14 cellular contexts compared by ENCODE assay signal in genomic region chr2:137937246-137937645, GRCh38. TPM values are rescaled to one million over a fixed set of nuclear protein-coding genes. Genes with fewer than 3 reads are reported as not detected.
A peak's percentile ranks its signal among the peaks of the same experiment; 100 is the strongest.
DNase-seq lines count a peak whose midpoint lies in the region; ATAC-seq and TF ChIP-seq lines count a peak whose summit lies in the region.
"Had no signal": no experiment of that assay in that cellular context is flagged by ENCODE, and none has a peak within 500 bp of the region (broad histone marks: within the 10 kb centered on the region; RNA-seq: fewer than 3 reads in every experiment).

No MANE protein-coding gene starts in this region.

- no peaks in the 10 kb centered on the region for H3K9me2 ChIP-seq in hepatocyte (replicated peaks; ENCODE audit: insufficient read depth)

- 92% methylated on average over 4 of the region's 4 CpGs for WGBS in hepatocyte (ENCODE audit: low lambda C conversion rate, missing lambda C conversion rate)

- CTCF ChIA-PET in Calu3 (lab: Charles Lee): no interaction called here

- no TSS peak for BruUV-seq in Calu3 (replicated peaks; lab: Mats Ljungman, UMichigan)

- H3K27ac ChIP-seq in SJSA1 (peak overlapping the region; percentile 53; the same call in 1 of the 2 replicates), hepatocyte (no peak overlapping the region)
- H3K27ac ChIP-seq: BLaER1 treated with 17β-estradiol and CSF1 and Interleukin-3, amounts not matched to agents 10 nM and 100 nM had no signal

- ATAC-seq in GM18868 (IDR thresholded peaks at IDR 0.05; ENCODE audit: unreplicated experiment): peak; percentile 63
- ATAC-seq: K562 had no signal

- no peaks in the 10 kb centered on the region for H3K27me3 Mint-ChIP-seq in progenitor cell of endocrine pancreas
- H3K27me3 Mint-ChIP-seq in Calu3 (ENCODE audit: unreplicated experiment): no peaks in the 10 kb centered on the region
- H3K27me3 Mint-ChIP-seq: CD4-positive, CD25-positive, alpha-beta regulatory T cell had no signal

- H3K9me3 Mint-ChIP-seq in progenitor cell of endocrine pancreas (ENCODE audit: low read depth) (peaks cover 8% of the 10 kb centered on the region), Calu3 (ENCODE audit: low read depth, unreplicated experiment) (peaks cover 5% of the 10 kb centered on the region)
- H3K9me3 Mint-ChIP-seq: CD4-positive, CD25-positive, alpha-beta regulatory T cell had no signal

- TF ChIP-seq CTCF in hepatocyte (IDR thresholded peaks at IDR 0.05; ENCODE audit: poor library complexity): no peak
- TF ChIP-seq CTCF in progenitor cell of endocrine pancreas (IDR thresholded peaks at IDR 0.05; ENCODE audit: unreplicated experiment): no peak
- no peak for TF ChIP-seq CTCF in Calu3 (IDR thresholded peaks at IDR 0.05; ENCODE audit: unreplicated experiment)

- H3K27ac Mint-ChIP-seq in progenitor cell of endocrine pancreas (peak overlapping the region; percentile 11), Calu3 (ENCODE audit: unreplicated experiment) (no peak overlapping the region)
- H3K27ac Mint-ChIP-seq: CD4-positive, CD25-positive, alpha-beta regulatory T cell had no signal

- H3K27me3 ChIP-seq in SJSA1 (replicated peaks) (no peaks in the 10 kb centered on the region), hepatocyte (no peaks in the 10 kb centered on the region)
- H3K27me3 ChIP-seq: BLaER1 treated with 17β-estradiol and CSF1 and Interleukin-3, amounts not matched to agents 10 nM and 100 nM had no signal

- H3K4me3 Mint-ChIP-seq in progenitor cell of endocrine pancreas (ENCODE audit: low read depth): no peak overlapping the region
- no peak overlapping the region for H3K4me3 Mint-ChIP-seq in Calu3 (ENCODE audit: low read depth, unreplicated experiment)
- H3K4me3 Mint-ChIP-seq: CD4-positive, CD25-positive, alpha-beta regulatory T cell had no signal

- H4K20me1 ChIP-seq in hepatocyte (ENCODE audit: insufficient read depth, poor library complexity, severe bottlenecking): no peaks in the 10 kb centered on the region
- H4K20me1 ChIP-seq: BLaER1 treated with 17β-estradiol and CSF1 and Interleukin-3, amounts not matched to agents 10 nM and 100 nM had no signal

- H3K36me3 Mint-ChIP-seq in progenitor cell of endocrine pancreas (ENCODE audit: insufficient read depth): no peaks in the 10 kb centered on the region
- H3K36me3 Mint-ChIP-seq in Calu3 (ENCODE audit: insufficient read depth, unreplicated experiment): no peaks in the 10 kb centered on the region
- H3K36me3 Mint-ChIP-seq: CD4-positive, CD25-positive, alpha-beta regulatory T cell had no signal

- H3K4me1 ChIP-seq in SJSA1 (replicated peaks) (peaks cover 28% of the 10 kb centered on the region), hepatocyte (ENCODE audit: insufficient read depth) (peaks cover 23% of the 10 kb centered on the region)

- H3K4me3 ChIP-seq in SJSA1: no peak overlapping the region
- no peak overlapping the region for H3K4me3 ChIP-seq in hepatocyte
- H3K4me3 ChIP-seq: BLaER1 treated with 17β-estradiol and CSF1 and Interleukin-3, amounts not matched to agents 10 nM and 100 nM; HAP-1; K562 had no signal

- DNase-seq in SJSA1 (ENCODE audit: low read depth in 1 of 2, low spot score in 2 of 2): no peak
- no peak for DNase-seq in hepatocyte (ENCODE audit: low spot score)
- DNase-seq in progenitor cell of endocrine pancreas (ENCODE audit: low spot score, unreplicated experiment): no peak
- no peak for DNase-seq in stimulated activated CD4-positive, alpha-beta T cell treated with anti-CD3 and anti-CD28 coated beads, Interleukin-4, amount 100 ng/mL, for 1 hour
- DNase-seq in effector CD8-positive, alpha-beta T cell (lab: John Stamatoyannopoulos, UW): no peak
- DNase-seq in Calu3: no peak
- DNase-seq: ACHN; CD4-positive, CD25-positive, alpha-beta regulatory T cell; DMS79 had no signal

- H2AFZ ChIP-seq in hepatocyte: peak overlapping the region; percentile 32

- no peaks in the 10 kb centered on the region for H3K36me3 ChIP-seq in SJSA1
- H3K36me3 ChIP-seq in hepatocyte (replicated peaks; ENCODE audit: insufficient read depth, low read depth): no peaks in the 10 kb centered on the region
- H3K36me3 ChIP-seq: BLaER1 treated with 17β-estradiol and CSF1 and Interleukin-3, amounts not matched to agents 10 nM and 100 nM; HAP-1 had no signal

- peaks cover 30% of the 10 kb centered on the region for H3K4me1 Mint-ChIP-seq in progenitor cell of endocrine pancreas (ENCODE audit: low read depth)
- H3K4me1 Mint-ChIP-seq in Calu3 (ENCODE audit: low read depth, unreplicated experiment): peaks cover 25% of the 10 kb centered on the region
- H3K4me1 Mint-ChIP-seq: CD4-positive, CD25-positive, alpha-beta regulatory T cell had no signal

- no peak overlapping the region for H3K4me2 ChIP-seq in hepatocyte
- H3K4me2 ChIP-seq: BLaER1 treated with 17β-estradiol and CSF1 and Interleukin-3, amounts not matched to agents 10 nM and 100 nM had no signal

- no peaks in the 10 kb centered on the region for H3K79me2 ChIP-seq in hepatocyte

- H3K9me3 ChIP-seq in SJSA1 (replicated peaks): no peaks in the 10 kb centered on the region
- H3K9me3 ChIP-seq in hepatocyte (ENCODE audit: low read depth): no peaks in the 10 kb centered on the region
- H3K9me3 ChIP-seq: HAP-1 had no signal

- intact Hi-C loops in Calu3 (cut with micrococcal nuclease; ENCODE audit: unreplicated experiment): no loop called here

RNA-seq across cellular contexts. Expression of gene HNMT, which starts 27.0 kb away (rescaled TPM):
- 47.6 and 65.8 TPM in 2 replicates for total RNA-seq in SJSA1 (2014; rRNA removed; shearing (Covaris generic))
- total RNA-seq in hepatocyte: 26.3 and 39.7 TPM in 2 replicates
- 16.4 and 23.4 TPM in 2 replicates for polyA plus RNA-seq in hepatocyte
- 16.8 and 17.6 TPM in 2 replicates for total RNA-seq in progenitor cell of endocrine pancreas
- total RNA-seq in Calu3 (2022): 56.5 and 68.2 TPM in 2 replicates
- total RNA-seq: CD4-positive, CD25-positive, alpha-beta regulatory T cell; G401 had no signal
- polyA plus RNA-seq: CD4-positive, CD25-positive, alpha-beta regulatory T cell had no signal
